Comparison of ENCODE assay signal across 8 cellular contexts in the genomic region with DNA sequence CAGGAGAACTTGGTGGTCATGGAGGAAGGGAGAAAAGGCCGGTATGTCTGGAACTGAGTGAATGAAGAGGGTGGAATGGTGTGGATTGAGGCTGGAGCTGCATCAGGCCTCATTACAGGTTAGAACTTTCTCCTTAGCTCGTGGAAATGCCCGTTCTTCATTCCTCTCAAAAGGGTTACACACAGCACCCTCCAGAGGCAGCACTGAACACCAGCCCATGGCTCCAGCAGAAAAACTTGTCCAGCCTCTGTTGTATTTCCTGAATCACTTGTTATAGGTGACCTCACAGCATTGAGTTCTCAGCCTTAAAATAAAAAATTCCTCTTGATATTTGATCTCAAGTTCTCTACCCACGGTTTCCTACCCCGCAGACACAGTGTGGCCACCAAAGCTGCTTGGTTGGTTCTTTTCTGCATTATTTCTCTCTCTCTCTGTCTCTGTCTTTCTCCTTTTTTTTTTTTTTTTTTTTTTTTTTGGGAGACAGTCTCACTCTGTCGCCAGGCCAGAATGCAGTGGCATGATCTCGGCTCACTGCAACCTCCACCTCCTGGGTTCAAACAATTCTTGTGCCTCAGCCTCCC.
DNase-seq lines count a peak whose midpoint lies in the region; ATAC-seq, FAIRE-seq and TF ChIP-seq lines count a peak whose summit lies in the region.

No MANE protein-coding gene starts in this region.

- intact Hi-C loops in A673 (cut with micrococcal nuclease; ENCODE audit: unreplicated experiment), result loop anchor here (1.0 to 2.0 kb wide), 2 partner anchors 127 to 191 kb away; partner anchors contain the start of gene ASAP2

- H3K9ac ChIP-seq in astrocyte (ENCODE audit: low read length), result peak overlapping the region; percentile 21

- H3K27ac ChIP-seq in A673 (ENCODE audit: low read depth, low read length, poor library complexity, severe bottlenecking) (no peak overlapping the region), astrocyte (ENCODE audit: low read depth, low read length) (no peak overlapping the region), hepatocyte (peak overlapping the region; percentile 44)

- no peak for FAIRE-seq in astrocyte (lab: Jason Lieb, UNC)

- H4K20me1 ChIP-seq in astrocyte (ENCODE audit: insufficient read depth, low read length) (peaks cover 13% of the 10 kb centered on the region), hepatocyte (ENCODE audit: insufficient read depth, poor library complexity, severe bottlenecking) (no peaks in the 10 kb centered on the region)

- H3K4me1 ChIP-seq in A673 (ENCODE audit: insufficient read depth, low read length, poor library complexity, severe bottlenecking) (peaks cover 19% of the 10 kb centered on the region), astrocyte (ENCODE audit: insufficient read depth, low read length) (peaks cover 28% of the 10 kb centered on the region), hepatocyte (ENCODE audit: insufficient read depth) (peaks cover 38% of the 10 kb centered on the region)

- H3K9me3 ChIP-seq in A673 (ENCODE audit: low read depth, low read length, poor library complexity, severe bottlenecking), result no peaks in the 10 kb centered on the region
- no peaks in the 10 kb centered on the region for H3K9me3 ChIP-seq in astrocyte (ENCODE audit: insufficient read depth, low read depth, low read length)
- H3K9me3 ChIP-seq in hepatocyte (ENCODE audit: low read depth), result no peaks in the 10 kb centered on the region

- peak overlapping the region; percentile 20 for H3K4me3 Mint-ChIP-seq in astrocyte (ENCODE audit: unreplicated experiment)

- H3K36me3 Mint-ChIP-seq in astrocyte (ENCODE audit: low read depth, unreplicated experiment), result peaks cover 19% of the 10 kb centered on the region

- ATAC-seq in GM18505 (IDR thresholded peaks at IDR 0.05; ENCODE audit: unreplicated experiment) (no peak), GM18517 (IDR thresholded peaks at IDR 0.05; ENCODE audit: unreplicated experiment) (no peak)

- BruUV-seq in A673 (replicated peaks; lab: Mats Ljungman, UMichigan), result no TSS peak

- H3K79me2 ChIP-seq in astrocyte (ENCODE audit: insufficient read depth, low read length) (peaks cover 10% of the 10 kb centered on the region), hepatocyte (no peaks in the 10 kb centered on the region)

- H3K27me3 Mint-ChIP-seq in astrocyte (ENCODE audit: low read depth, unreplicated experiment), result no peaks in the 10 kb centered on the region

- H2AFZ ChIP-seq in astrocyte (ENCODE audit: low read depth, low read length), result no peak overlapping the region
- no peak overlapping the region for H2AFZ ChIP-seq in hepatocyte

- H3K4me1 Mint-ChIP-seq in astrocyte (ENCODE audit: low read depth, unreplicated experiment), result peaks cover 61% of the 10 kb centered on the region

- H3K27me3 ChIP-seq in A673 (replicated peaks; ENCODE audit: insufficient read depth, low read depth, low read length, poor library complexity) (no peaks in the 10 kb centered on the region), astrocyte (ENCODE audit: insufficient read depth, low read length) (no peaks in the 10 kb centered on the region), hepatocyte (no peaks in the 10 kb centered on the region)

- no peak for TF ChIP-seq POLR2A in GM18505 (IDR thresholded peaks at IDR 0.05; ENCODE audit: borderline replicate concordance, extremely low read depth, insufficient read depth, insufficient read length)

- H3K4me3 ChIP-seq in A673 (ENCODE audit: low read depth, low read length, poor library complexity, severe bottlenecking) (no peak overlapping the region), astrocyte (ENCODE audit: insufficient read depth, low read depth, low read length) (no peak overlapping the region), hepatocyte (no peak overlapping the region), skeletal muscle cell (ENCODE audit: low read depth, low read length) (no peak overlapping the region)

- 65% methylated on average over 7 of the region's 7 CpGs for WGBS in hepatocyte (ENCODE audit: low lambda C conversion rate, missing lambda C conversion rate)

- H3K27ac Mint-ChIP-seq in astrocyte (ENCODE audit: unreplicated experiment), result peak overlapping the region; percentile 9

- TF ChIP-seq CTCF in A673 (conservative IDR thresholded peaks at IDR 0.05; ENCODE audit: low read depth, low read length) (peak; percentile 79), GM10266 (IDR thresholded peaks at IDR 0.05; ENCODE audit: control insufficient read depth, insufficient read depth, low read depth, missing control alignments) (peak; percentile 43), astrocyte (IDR thresholded peaks at IDR 0.05; ENCODE audit: insufficient read depth, low read depth, low read length) (peak; percentile 85), hepatocyte (IDR thresholded peaks at IDR 0.05; ENCODE audit: poor library complexity) (peak; percentile 70)

- CTCF ChIA-PET in A673 (lab: Charles Lee), result interaction anchor here (0.5 to 0.7 kb wide), 4 partner anchors 15 to 191 kb away, joined by 3 to 16 read pairs (median 4); no protein-coding TSS in a partner anchor

- H3K36me3 ChIP-seq in A673 (ENCODE audit: insufficient read depth, low read length, poor library complexity, severe bottlenecking), result peaks cover 9% of the 10 kb centered on the region
- H3K36me3 ChIP-seq in astrocyte (ENCODE audit: insufficient read depth, low read length), result peaks cover 20% of the 10 kb centered on the region
- H3K36me3 ChIP-seq in hepatocyte (replicated peaks; ENCODE audit: insufficient read depth, low read depth), result no peaks in the 10 kb centered on the region

- no peak overlapping the region for H3K4me2 ChIP-seq in astrocyte (ENCODE audit: low read length)
- H3K4me2 ChIP-seq in hepatocyte, result no peak overlapping the region

- no peaks in the 10 kb centered on the region for H3K9me2 ChIP-seq in hepatocyte (replicated peaks; ENCODE audit: insufficient read depth)

- POLR2A ChIA-PET in A673 (lab: Charles Lee; ENCODE audit: low non-redundant PET), result no interaction called here

- H3K9me3 Mint-ChIP-seq in astrocyte (ENCODE audit: unreplicated experiment), result no peaks in the 10 kb centered on the region

- DNase-seq in A673 (ENCODE audit: low spot score), result peak; percentile 89
- DNase-seq in GM10266 (ENCODE audit: extremely low spot score), result no peak
- peak; percentile 6 for DNase-seq in NCI-H345 treated with DMSO at 0.1 percent for 48 hours (lab: John Stamatoyannopoulos, UW; ENCODE audit: unreplicated experiment)
- peak; percentile 85 for DNase-seq in astrocyte (ENCODE audit: low read depth)
- peak; percentile 84 for DNase-seq in hepatocyte (ENCODE audit: low spot score)
- peak; percentile 59 for DNase-seq in skeletal muscle cell (ENCODE audit: low read depth)
